8 cellular contexts compared by ENCODE assay signal in genomic region chr22:45163074-45163416, GRCh38. TPM values are rescaled to one million over a fixed set of nuclear protein-coding genes. Genes with fewer than 3 reads are reported as not detected.
DNase-seq lines count a peak whose midpoint lies in the region; ATAC-seq, FAIRE-seq and TF ChIP-seq lines count a peak whose summit lies in the region.

No MANE protein-coding gene starts in this region.

- no peaks in the 10 kb centered on the region for H3K9me3 ChIP-seq in Loucy (ENCODE audit: insufficient read depth, low read depth, low read length)
- H3K9me3 ChIP-seq in astrocyte (ENCODE audit: insufficient read depth, low read depth, low read length) = no peaks in the 10 kb centered on the region
- no peaks in the 10 kb centered on the region for H3K9me3 ChIP-seq in iPS-18c (ENCODE audit: control insufficient read depth, insufficient read depth, low read length)

- no peak for ATAC-seq in GM19455 (IDR thresholded peaks at IDR 0.05; ENCODE audit: unreplicated experiment)

- no peaks in the 10 kb centered on the region for H3K27me3 Mint-ChIP-seq in astrocyte (ENCODE audit: low read depth, unreplicated experiment)

- H3K9me3 Mint-ChIP-seq in astrocyte (ENCODE audit: unreplicated experiment) = no peaks in the 10 kb centered on the region

- DNase-seq in GM12864 (ENCODE audit: low read depth) (no peak), astrocyte (ENCODE audit: low read depth) (peak; percentile 39), HuH-7.5 (ENCODE audit: low spot score) (no peak)

- H3F3A ChIP-seq in Loucy (ENCODE audit: low read depth) = no peaks in the 10 kb centered on the region

- H3K4me3 ChIP-seq in GM12864 (ENCODE audit: low read depth, low read length) (peak overlapping the region; percentile 84), Loucy (ENCODE audit: low read length, poor library complexity, severe bottlenecking) (peak overlapping the region; percentile 87), astrocyte (ENCODE audit: insufficient read depth, low read depth, low read length) (peak overlapping the region; percentile 90), iPS-18c (ENCODE audit: insufficient read depth, low read depth, low read length) (peak overlapping the region; percentile 91), skin epidermis (peak overlapping the region; percentile 63 to 97 (median 89))

- H3K27ac Mint-ChIP-seq in astrocyte (ENCODE audit: unreplicated experiment) = peak overlapping the region; percentile 91

- H4K20me1 ChIP-seq in Loucy (ENCODE audit: insufficient read depth, low read length, poor library complexity, severe bottlenecking) = peaks cover 46% of the 10 kb centered on the region
- H4K20me1 ChIP-seq in astrocyte (ENCODE audit: insufficient read depth, low read length) = peaks cover 37% of the 10 kb centered on the region

- FAIRE-seq in astrocyte (lab: Jason Lieb, UNC) = no peak

- H3K36me3 Mint-ChIP-seq in astrocyte (ENCODE audit: low read depth, unreplicated experiment) = no peaks in the 10 kb centered on the region

- H3K4me1 Mint-ChIP-seq in astrocyte (ENCODE audit: low read depth, unreplicated experiment) = peaks cover 28% of the 10 kb centered on the region

- H3K27me3 ChIP-seq in Loucy (ENCODE audit: insufficient read depth, low read length, poor library complexity, severe bottlenecking) (no peaks in the 10 kb centered on the region), astrocyte (ENCODE audit: insufficient read depth, low read length) (no peaks in the 10 kb centered on the region)

- H3K4me3 Mint-ChIP-seq in astrocyte (ENCODE audit: unreplicated experiment) = peak overlapping the region; percentile 93

- H2AFZ ChIP-seq in Loucy (ENCODE audit: low read length) (peak overlapping the region; percentile 89), astrocyte (ENCODE audit: low read depth, low read length) (peak overlapping the region; percentile 94)

- H3K27ac ChIP-seq in 22Rv1 = peak overlapping the region; percentile 83
- peak overlapping the region; percentile 95 for H3K27ac ChIP-seq in astrocyte (ENCODE audit: low read depth, low read length)
- peak overlapping the region; percentile 79 to 98 (median 95) for H3K27ac ChIP-seq in skin epidermis

- peak overlapping the region; percentile 84 for H3K4me2 ChIP-seq in Loucy (ENCODE audit: low read depth, low read length, poor library complexity, severe bottlenecking)
- H3K4me2 ChIP-seq in astrocyte (ENCODE audit: low read length) = peak overlapping the region; percentile 98

- peaks cover under 1% of the 10 kb centered on the region; the same call in 1 of the 2 replicates for H3K36me3 ChIP-seq in Loucy (ENCODE audit: insufficient read depth, low read length)
- H3K36me3 ChIP-seq in astrocyte (ENCODE audit: insufficient read depth, low read length) = peaks cover 9% of the 10 kb centered on the region

- peak overlapping the region; percentile 87 for H3K9ac ChIP-seq in Loucy (ENCODE audit: low read depth, low read length, poor library complexity, severe bottlenecking)
- H3K9ac ChIP-seq in astrocyte (ENCODE audit: low read length) = peak overlapping the region; percentile 97

- H3K9me2 ChIP-seq in Loucy (replicated peaks; ENCODE audit: low read depth, low read length) = no peaks in the 10 kb centered on the region

- H3K4me1 ChIP-seq in Loucy (ENCODE audit: insufficient read depth, low read length, poor library complexity, severe bottlenecking) (peaks cover 77% of the 10 kb centered on the region), astrocyte (ENCODE audit: insufficient read depth, low read length) (peaks cover 23% of the 10 kb centered on the region)

- peaks cover 87% of the 10 kb centered on the region for H3K79me2 ChIP-seq in Loucy (ENCODE audit: insufficient read depth, low read length)
- H3K79me2 ChIP-seq in astrocyte (ENCODE audit: insufficient read depth, low read length) = peaks cover 87% of the 10 kb centered on the region

- TF ChIP-seq CTCF in 22Rv1 (IDR thresholded peaks at IDR 0.05) (no peak), GM12864 (IDR thresholded peaks at IDR 0.05; ENCODE audit: low read depth, low read length, missing control alignments) (no peak), Loucy (conservative IDR thresholded peaks at IDR 0.05; ENCODE audit: low read length) (no peak), astrocyte (IDR thresholded peaks at IDR 0.05; ENCODE audit: insufficient read depth, low read depth, low read length) (no peak)

RNA-seq across cellular contexts. Expression of gene NUP50, which starts 0.7 kb away (rescaled TPM):
- 49.6 and 56.4 TPM in 2 replicates for total RNA-seq in astrocyte
